In the genomic region with DNA sequence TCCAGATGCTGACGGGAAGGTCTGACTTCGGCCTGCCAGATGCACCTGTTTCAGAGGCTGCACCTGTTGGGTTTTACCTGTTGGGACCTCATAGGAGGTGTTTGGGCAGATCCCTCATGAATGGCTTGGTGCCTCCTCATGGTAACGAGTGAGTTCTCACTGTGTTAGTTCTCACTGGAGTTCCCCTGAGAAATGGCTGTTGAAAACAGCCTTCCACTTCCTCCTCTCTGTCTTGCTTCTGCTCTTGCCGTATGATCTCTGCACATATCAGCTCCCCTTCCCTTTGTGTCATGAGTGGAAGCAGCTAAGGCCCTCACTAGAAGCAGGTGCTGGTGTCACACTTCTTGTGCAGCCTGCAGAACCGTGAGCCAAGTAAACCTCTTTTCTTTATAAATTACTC, we compare ENCODE assay signal across 24 cellular contexts.
"Had no signal": no experiment of that assay in that cellular context is flagged by ENCODE, and none has a peak within 500 bp of the region (broad histone marks: within the 10 kb centered on the region; RNA-seq: fewer than 3 reads in every experiment).

No MANE protein-coding gene starts in this region.

- H3K9me3 ChIP-seq: heart left ventricle, ovary, psoas muscle, sigmoid colon, thoracic aorta, upper lobe of left lung, uterus had no signal

- H3K27me3 ChIP-seq: foreskin keratinocyte, heart left ventricle, ovary, tibial nerve, upper lobe of left lung, uterus had no signal

- H3K36me3 ChIP-seq: gastroesophageal sphincter, ovary, sigmoid colon, tibial nerve, upper lobe of left lung, uterus had no signal

- H2AFZ ChIP-seq: hepatocyte had no signal

- ATAC-seq: foreskin keratinocyte; gastroesophageal sphincter; heart left ventricle; left lobe of liver; natural killer cell; psoas muscle; right cardiac atrium; stimulated activated memory B cell treated with anti-CD40 and anti-IgM and Interleukin-4, amounts not matched to agents 10 μg/mL and 1 μg/mL and 100 μg/mL, for 72 hours had no signal

- H3K27ac ChIP-seq: esophagus muscularis mucosa, foreskin keratinocyte, gastroesophageal sphincter, heart left ventricle, hepatocyte, ovary, psoas muscle, sigmoid colon, thoracic aorta, tibial nerve, upper lobe of left lung, uterus had no signal

- H3K4me1 ChIP-seq: esophagus muscularis mucosa, foreskin keratinocyte, gastroesophageal sphincter, psoas muscle, sigmoid colon, tibial nerve, upper lobe of left lung, uterus had no signal

- H3K4me3 ChIP-seq: esophagus muscularis mucosa, gastroesophageal sphincter, heart left ventricle, hepatocyte, lung, ovary, psoas muscle, sigmoid colon, thoracic aorta, tibial nerve, upper lobe of left lung, uterus had no signal

- H3K4me2 ChIP-seq: hepatocyte had no signal

- H3K79me2 ChIP-seq: hepatocyte had no signal

- FAIRE-seq: endothelial cell of umbilical vein, kidney had no signal

- DNase-seq: dermis blood vessel endothelial cell; effector memory CD4-positive, alpha-beta T cell; foreskin keratinocyte; heart left ventricle; kidney; natural killer cell; occipital lobe; ovary; posterior cingulate gyrus; psoas muscle; right cardiac atrium; sigmoid colon; stimulated activated CD4-positive, alpha-beta T cell treated with anti-CD3 and anti-CD28 coated beads, Interleukin-4, amount 100 ng/mL, for 4 hours; upper lobe of left lung; uterus had no signal
